In genomic region chr13:113726961-113727411, GRCh38 we compare ENCODE assay signal across 11 cellular contexts. TPM values are rescaled to one million over a fixed set of nuclear protein-coding genes. Genes with fewer than 3 reads are reported as not detected.
DNase-seq lines count a peak whose midpoint lies in the region; TF ChIP-seq lines count a peak whose summit lies in the region.
"Had no signal": no experiment of that assay in that cellular context is flagged by ENCODE, and none has a peak within 500 bp of the region (broad histone marks: within the 10 kb centered on the region; RNA-seq: fewer than 3 reads in every experiment).

No MANE protein-coding gene starts in this region.

- no peak overlapping the region for H3K4me2 ChIP-seq in neural cell (ENCODE audit: low read length)

- no peak overlapping the region for H3K27ac ChIP-seq in neural cell (ENCODE audit: low read length)

- H3K36me3 ChIP-seq in neural cell (ENCODE audit: insufficient read depth, low read length) (no peaks in the 10 kb centered on the region), H7 (replicated peaks; ENCODE audit: control insufficient read depth, insufficient read depth, low read length) (no peaks in the 10 kb centered on the region)

- H3K4me1 Mint-ChIP-seq in IgD-negative memory B cell (peaks cover 0 to 6% (median 2%) of the 10 kb centered on the region in 3 donors), chondrocyte (ENCODE audit: low read depth) (peaks cover 3% of the 10 kb centered on the region)

- H3K9me3 ChIP-seq in neural cell (ENCODE audit: low read length) = no peaks in the 10 kb centered on the region

- peak overlapping the region; percentile 62 for H3K4me3 ChIP-seq in neural cell (ENCODE audit: low read length)
- H3K4me3 ChIP-seq in H7 (ENCODE audit: insufficient read depth, low read depth, low read length) = no peak overlapping the region

- H3K9me3 Mint-ChIP-seq in IgD-negative memory B cell (no peaks in the 10 kb centered on the region), chondrocyte (ENCODE audit: low read depth) (no peaks in the 10 kb centered on the region)

- TF ChIP-seq CTCF in chondrocyte (IDR thresholded peaks at IDR 0.05) = no peak
- no peak for TF ChIP-seq CTCF in neural cell (IDR thresholded peaks at IDR 0.05; ENCODE audit: poor library complexity, severe bottlenecking)
- no peak for TF ChIP-seq CTCF in GM13977 (IDR thresholded peaks at IDR 0.05; ENCODE audit: extremely low read depth, insufficient read depth, missing control alignments)

- H2AFZ ChIP-seq in neural cell (ENCODE audit: low read depth, low read length) = no peak overlapping the region

- no peak for TF ChIP-seq RAD21 in neural cell (conservative IDR thresholded peaks at IDR 0.05)

- peak overlapping the region in 3 of 4 donors; percentile 28 to 54 (median 50) for H3K4me3 Mint-ChIP-seq in IgD-negative memory B cell
- no peak overlapping the region for H3K4me3 Mint-ChIP-seq in chondrocyte (ENCODE audit: unreplicated experiment)

- H3K27me3 Mint-ChIP-seq in IgD-negative memory B cell = no peaks in the 10 kb centered on the region
- H3K27me3 Mint-ChIP-seq in chondrocyte (ENCODE audit: low read depth) = peaks cover 2% of the 10 kb centered on the region

- no peak overlapping the region for H3K9ac ChIP-seq in neural cell (ENCODE audit: low read length)

- in situ Hi-C loops in GM13977 (cut with MboI; ENCODE audit: low pct_unique_long_range_greater_than_20kb, low sequenced_read_pairs, unreplicated experiment) = no loop called here

- no peaks in the 10 kb centered on the region for H3K9me2 ChIP-seq in neural cell (ENCODE audit: insufficient read depth, low read length)

- H4K20me1 ChIP-seq in neural cell (ENCODE audit: insufficient read depth) = no peaks in the 10 kb centered on the region

- H3K27me3 ChIP-seq in neural cell (ENCODE audit: insufficient read depth, low read depth, low read length) (no peaks in the 10 kb centered on the region), H7 (ENCODE audit: control insufficient read depth, insufficient read depth, low read length) (no peaks in the 10 kb centered on the region)

- H3K79me2 ChIP-seq in neural cell (replicated peaks; ENCODE audit: insufficient read depth, low read length) = no peaks in the 10 kb centered on the region

- H3K36me3 Mint-ChIP-seq in IgD-negative memory B cell = no peaks in the 10 kb centered on the region
- no peaks in the 10 kb centered on the region for H3K36me3 Mint-ChIP-seq in chondrocyte (ENCODE audit: low read depth)
- H3K36me3 Mint-ChIP-seq: activated naive CD8-positive, alpha-beta T cell had no signal

- no peaks in the 10 kb centered on the region for H3F3A ChIP-seq in neural cell (ENCODE audit: insufficient read depth, low read length, poor library complexity, severe bottlenecking)

- DNase-seq in DMS 273 treated with DMSO at 0.1 percent for 48 hours (lab: John Stamatoyannopoulos, UW) (peak; percentile 1), chondrocyte (ENCODE audit: low spot score) (peak; percentile 95), GM13977 (ENCODE audit: low spot score) (no peak), H7 (no peak), NCI-H1436 (lab: John Stamatoyannopoulos, UW) (no peak)
- DNase-seq: glutamatergic neuron, NCI-H2107, occipital lobe had no signal

- H3K27ac Mint-ChIP-seq in IgD-negative memory B cell (peak overlapping the region in 2 of 3 donors; percentile 60 to 92), chondrocyte (ENCODE audit: unreplicated experiment) (no peak overlapping the region)
- H3K27ac Mint-ChIP-seq: activated naive CD8-positive, alpha-beta T cell had no signal

- TF ChIP-seq EP300 in neural cell (conservative IDR thresholded peaks at IDR 0.05; ENCODE audit: poor library complexity, severe bottlenecking) = no peak

TF ChIP-seq in neural cell, 6 proteins besides CTCF, POLR2A, EP300 and RAD21:
- no peak for TF ChIP-seq SMC3 (conservative IDR thresholded peaks at IDR 0.05; ENCODE audit: poor library complexity)
- TF ChIP-seq EZH2 (IDR thresholded peaks at IDR 0.05; ENCODE audit: borderline replicate concordance, insufficient read depth, low read length, poor library complexity, severe bottlenecking) = no peak
- TF ChIP-seq MXI1 (conservative IDR thresholded peaks at IDR 0.05; ENCODE audit: poor library complexity, severe bottlenecking) = no peak
- TF ChIP-seq POLR2AphosphoS5 (IDR thresholded peaks at IDR 0.05) = no peak
- no peak for TF ChIP-seq TAF1 (IDR thresholded peaks at IDR 0.05; ENCODE audit: low read depth)
- TF ChIP-seq REST (IDR thresholded peaks at IDR 0.05; ENCODE audit: borderline replicate concordance) = no peak
TF ChIP-seq in neural cell: peak in this region for 0.

RNA-seq across cellular contexts. Expression of gene TMEM255B, which starts 32.0 kb away (rescaled TPM):
- 0.70 TPM for polyA plus RNA-seq in IgD-negative memory B cell
- 2.6 to 7.1 TPM (median 5.2 TPM) in 3 replicates for total RNA-seq in chondrocyte
- 0.12 TPM in 1 of 2 replicates, not detected in the other for polyA plus RNA-seq in neural cell
- not detected in 2 replicates for polyA minus RNA-seq in neural cell
- 0.70 and 2.7 TPM in 2 replicates for total RNA-seq in H7 (2014; rRNA removed; shearing (Covaris generic))

RNA-seq across cellular contexts. Expression of gene GRK1, which starts 60.0 kb away (rescaled TPM):
- polyA plus RNA-seq in IgD-negative memory B cell (not detected), neural cell (0.06 and 0.10 TPM in 2 replicates)
- 0.07 TPM in 1 of 3 replicates, not detected in the others for total RNA-seq in chondrocyte
- 0.12 TPM in 1 of 2 replicates, not detected in the other for polyA minus RNA-seq in neural cell
- total RNA-seq in H7 (2014; rRNA removed; shearing (Covaris generic)) = 0.14 and 0.33 TPM in 2 replicates
- total RNA-seq: occipital lobe had no signal

Comparison
In these comparisons a context has a peak if more than half of its experiments do, and no peak if none do; other contexts are left out.
1. DNase-seq: peak in DMS 273 treated with DMSO at 0.1 percent for 48 hours (single experiment) and chondrocyte (single experiment); none in GM13977 (single experiment), H7 (single experiment) and NCI-H1436 (single experiment).